ENCODE assay signal across 8 cellular contexts in genomic region chr3:169660709-169661566, GRCh38. TPM values are rescaled to one million over a fixed set of nuclear protein-coding genes. Genes with fewer than 3 reads are reported as not detected.
DNase-seq lines count a peak whose midpoint lies in the region; ATAC-seq and TF ChIP-seq lines count a peak whose summit lies in the region.

No MANE protein-coding gene starts in this region.

- TF ChIP-seq POLR2A in stomach (IDR thresholded peaks at IDR 0.05): no peak

- H3K4me3 ChIP-seq in astrocyte of the cerebellum (ENCODE audit: low read depth, low read length): peak overlapping the region; percentile 76
- H3K4me3 ChIP-seq in stomach: peak overlapping the region; percentile 63 to 82 (median 74)

- peak overlapping the region; percentile 65 for H3K4me3 Mint-ChIP-seq in activated CD4-positive, alpha-beta T cell treated with anti-CD3 and anti-CD28 coated beads for 36 hours

- POLR2A ChIA-PET in activated CD4-positive, alpha-beta T cell treated with anti-CD3 and anti-CD28 coated beads for 36 hours (lab: Charles Lee): interaction anchor here (0.7 kb wide), 1 partner anchor 147 kb away, joined by 6 read pairs; no protein-coding TSS in a partner anchor

- peak overlapping the region; percentile 21 for H3K27ac Mint-ChIP-seq in activated CD4-positive, alpha-beta T cell treated with anti-CD3 and anti-CD28 coated beads for 36 hours

- no peaks in the 10 kb centered on the region for H3K9me3 ChIP-seq in stomach

- no peaks in the 10 kb centered on the region for H3K9me3 Mint-ChIP-seq in activated CD4-positive, alpha-beta T cell treated with anti-CD3 and anti-CD28 coated beads for 36 hours (ENCODE audit: low read depth)

- TF ChIP-seq CTCF in astrocyte of the cerebellum (IDR thresholded peaks at IDR 0.05; ENCODE audit: low read depth, low read length, missing control alignments) (no peak), stomach (IDR thresholded peaks at IDR 0.05) (no peak)

- H3K36me3 ChIP-seq in stomach: no peaks in the 10 kb centered on the region

- intact Hi-C loops in activated CD4-positive, alpha-beta T cell treated with anti-CD3 and anti-CD28 coated beads for 36 hours (cut with DNase I, micrococcal nuclease): loop anchor here in 1 of 2 experiments (2.0 kb wide), 1 partner anchor 512 kb away; no protein-coding TSS in a partner anchor
- intact Hi-C loops in stomach (cut with DNase I; ENCODE audit: low total_unique reads): loop anchor here (5.0 kb wide), 1 partner anchor 514 kb away; no protein-coding TSS in a partner anchor

- 3 to 8% (median 4%) methylated on average over 31 to 32 of the region's 32 CpGs for WGBS in stomach, 5 donors

- peaks cover 0 to 87% (median 37%) of the 10 kb centered on the region in 3 donors for H3K27me3 ChIP-seq in stomach

- no peak for TF ChIP-seq EP300 in stomach (IDR thresholded peaks at IDR 0.05)

- peak; percentile 32 for DNase-seq in activated CD4-positive, alpha-beta T cell treated with anti-CD3 and anti-CD28 coated beads for 36 hours
- no peak for DNase-seq in activated CD4-positive, alpha-beta T cell treated with anti-CD3 and anti-CD28 coated beads, Interleukin-2, amount 50 U/mL, for 4 hours
- DNase-seq in astrocyte of the cerebellum (ENCODE audit: low read depth) (peak; percentile 49), iris pigment epithelial cell (ENCODE audit: low read depth) (peak; percentile 38), stomach (peak; percentile 59), NCI-H2029 treated with DMSO at 0.1 percent for 48 hours (lab: John Stamatoyannopoulos, UW) (no peak), left lobe of liver (ENCODE audit: low spot score) (no peak), Ammon's horn (ENCODE audit: low spot score) (no peak)

- no peaks in the 10 kb centered on the region for H3K36me3 Mint-ChIP-seq in activated CD4-positive, alpha-beta T cell treated with anti-CD3 and anti-CD28 coated beads for 36 hours (ENCODE audit: low read depth)

- no peak for ATAC-seq in activated CD4-positive, alpha-beta T cell treated with anti-CD3 and anti-CD28 coated beads for 36 hours
- no peak for ATAC-seq in left lobe of liver

- H3K27me3 Mint-ChIP-seq in activated CD4-positive, alpha-beta T cell treated with anti-CD3 and anti-CD28 coated beads for 36 hours: peaks cover 70% of the 10 kb centered on the region

- H3K4me1 ChIP-seq in stomach: peaks cover 20 to 86% (median 52%) of the 10 kb centered on the region in 4 donors

- H3K27ac ChIP-seq in stomach: peak overlapping the region; percentile 93 to 97 (median 95)

- CTCF ChIA-PET in activated CD4-positive, alpha-beta T cell treated with anti-CD3 and anti-CD28 coated beads for 36 hours (lab: Charles Lee): interaction anchor here (2.6 kb wide), 1 partner anchor 8 kb away, joined by 10 read pairs; no protein-coding TSS in a partner anchor

- H3K4me1 Mint-ChIP-seq in activated CD4-positive, alpha-beta T cell treated with anti-CD3 and anti-CD28 coated beads for 36 hours: peaks cover 40% of the 10 kb centered on the region

- in situ Hi-C loops in astrocyte of the cerebellum (cut with HindIII; ENCODE audit: low sequenced_read_pairs): loop anchor here (10.0 kb wide), 1 partner anchor 516 kb away; no protein-coding TSS in a partner anchor

RNA-seq across cellular contexts. Expression of gene MECOM, which starts 2.6 kb away (rescaled TPM):
- not detected for total RNA-seq in activated CD4-positive, alpha-beta T cell treated with anti-CD3 and anti-CD28 coated beads for 36 hours
- total RNA-seq in stomach (100 to 1,000 TPM in 4 of 5 donors, 10 to 100 TPM in 1; 35.3 to 379 (median 246) TPM), left lobe of liver (2.5 TPM)
- 10 to 100 TPM; 28.6 to 45.9 (median 39.1) TPM for polyA plus RNA-seq in stomach

Comparison
In these comparisons a context has a peak if more than half of its experiments do, and no peak if none do; other contexts are left out.
1. DNase-seq: peak in activated CD4-positive, alpha-beta T cell treated with anti-CD3 and anti-CD28 coated beads for 36 hours (single experiment), astrocyte of the cerebellum (single experiment), iris pigment epithelial cell (single experiment) and stomach (single experiment); none in activated CD4-positive, alpha-beta T cell treated with anti-CD3 and anti-CD28 coated beads, Interleukin-2, amount 50 U/mL, for 4 hours (0 of 2), NCI-H2029 treated with DMSO at 0.1 percent for 48 hours (single experiment), left lobe of liver (single experiment) and Ammon's horn (single experiment).
2. RNA of gene MECOM, which starts 2.6 kb away (total RNA-seq): 35.3 to 379 TPM in stomach; 2.5 TPM in left lobe of liver (single experiment) and not detected in activated CD4-positive, alpha-beta T cell treated with anti-CD3 and anti-CD28 coated beads for 36 hours; every median in the first group is over 10 times any median in the second.